Comparison of ENCODE assay signal across 8 cellular contexts in genomic region chr17:56819431-56820145, GRCh38. TPM values are rescaled to one million over a fixed set of nuclear protein-coding genes. Genes with fewer than 3 reads are reported as not detected.
DNase-seq lines count a peak whose midpoint lies in the region; ATAC-seq, FAIRE-seq and TF ChIP-seq lines count a peak whose summit lies in the region.

No MANE protein-coding gene starts in this region.

- peaks cover 7% of the 10 kb centered on the region for H3K36me3 Mint-ChIP-seq in astrocyte (ENCODE audit: low read depth, unreplicated experiment)

- no peaks in the 10 kb centered on the region for H3K4me1 ChIP-seq in astrocyte (ENCODE audit: insufficient read depth, low read length)

- H3K27me3 ChIP-seq in astrocyte (ENCODE audit: insufficient read depth, low read length): no peaks in the 10 kb centered on the region

- peaks cover 3% of the 10 kb centered on the region for H3K4me1 Mint-ChIP-seq in astrocyte (ENCODE audit: low read depth, unreplicated experiment)

- no peaks in the 10 kb centered on the region for H3K9me3 ChIP-seq in astrocyte (ENCODE audit: insufficient read depth, low read depth, low read length)

- H2AFZ ChIP-seq in astrocyte (ENCODE audit: low read depth, low read length): peak overlapping the region; percentile 62

- no peak overlapping the region for H3K4me2 ChIP-seq in astrocyte (ENCODE audit: low read length)

- no peaks in the 10 kb centered on the region for H3K9me3 Mint-ChIP-seq in astrocyte (ENCODE audit: unreplicated experiment)

- H3K27ac Mint-ChIP-seq in astrocyte (ENCODE audit: unreplicated experiment): no peak overlapping the region

- peak; percentile 32 for FAIRE-seq in astrocyte (lab: Jason Lieb, UNC)

- H4K20me1 ChIP-seq in astrocyte (ENCODE audit: insufficient read depth, low read length): no peaks in the 10 kb centered on the region

- H3K79me2 ChIP-seq in astrocyte (ENCODE audit: insufficient read depth, low read length): no peaks in the 10 kb centered on the region

- H3K27ac ChIP-seq in astrocyte (ENCODE audit: low read depth, low read length): no peak overlapping the region

- no peaks in the 10 kb centered on the region for H3K36me3 ChIP-seq in astrocyte (ENCODE audit: insufficient read depth, low read length)

- peak; percentile 79 for TF ChIP-seq CTCF in GM12864 (IDR thresholded peaks at IDR 0.05; ENCODE audit: low read depth, low read length, missing control alignments)
- peak; percentile 77 for TF ChIP-seq CTCF in astrocyte (IDR thresholded peaks at IDR 0.05; ENCODE audit: insufficient read depth, low read depth, low read length)

- no peak overlapping the region for H3K9ac ChIP-seq in astrocyte (ENCODE audit: low read length)

- H3K4me3 Mint-ChIP-seq in astrocyte (ENCODE audit: unreplicated experiment): no peak overlapping the region

- H3K27me3 Mint-ChIP-seq in astrocyte (ENCODE audit: low read depth, unreplicated experiment): no peaks in the 10 kb centered on the region

- ATAC-seq in HG02623 (IDR thresholded peaks at IDR 0.05; ENCODE audit: unreplicated experiment) (peak; percentile 67), HG02840 (IDR thresholded peaks at IDR 0.05; ENCODE audit: low FRiP score, unreplicated experiment) (no peak)

- H3K4me3 ChIP-seq in GM12864 (ENCODE audit: low read depth, low read length) (no peak overlapping the region), astrocyte (ENCODE audit: insufficient read depth, low read depth, low read length) (no peak overlapping the region)

- peak; percentile 51 for DNase-seq in GM12864 (ENCODE audit: low read depth)
- DNase-seq in NCI-H2029 (lab: John Stamatoyannopoulos, UW): peak; percentile 43
- DNase-seq in T-helper 9 cell: peak; percentile 55
- DNase-seq in astrocyte (ENCODE audit: low read depth): peak; percentile 29
- DNase-seq in iPS DF 19.7 (ENCODE audit: low read depth, low spot score): peak; percentile 69
- peak; percentile 33 to 43 for DNase-seq in stimulated activated CD4-positive, alpha-beta T cell treated with anti-CD3 and anti-CD28 coated beads, Interleukin-15, amount 100 ng/mL, for 1 hour (ENCODE audit: low read depth in 1 of 2, low spot score in 1 of 2)

RNA-seq across cellular contexts. Expression of gene C17orf67, which starts 14.1 kb away (rescaled TPM):
- total RNA-seq in astrocyte: 2.2 and 2.8 TPM in 2 replicates

RNA-seq across cellular contexts. Expression of gene DGKE, which starts 14.4 kb away (rescaled TPM):
- 5.2 and 5.5 TPM in 2 replicates for total RNA-seq in astrocyte
